ENCODE assay signal across 8 cellular contexts in genomic region chr5:163504091-163504931, GRCh38. TPM values are rescaled to one million over a fixed set of nuclear protein-coding genes. Genes with fewer than 3 reads are reported as not detected.
DNase-seq lines count a peak whose midpoint lies in the region; ATAC-seq and TF ChIP-seq lines count a peak whose summit lies in the region.

No MANE protein-coding gene starts in this region.

- H3K4me3 ChIP-seq in mucosa of stomach (ENCODE audit: low read length) (peak overlapping the region; percentile 26), stomach smooth muscle (ENCODE audit: low read length in 2 of 2) (peak overlapping the region; percentile 77 to 83)

- H3K36me3 ChIP-seq in mucosa of stomach (ENCODE audit: control insufficient read depth, insufficient read depth, low read length): no peaks in the 10 kb centered on the region
- H3K36me3 ChIP-seq in stomach smooth muscle (ENCODE audit: control insufficient read depth in 2 of 2, insufficient read depth in 2 of 2, low read length in 2 of 2): no peaks in the 10 kb centered on the region

- peak overlapping the region; percentile 91 for H3K9ac ChIP-seq in mucosa of stomach (ENCODE audit: low read length)
- peak overlapping the region; percentile 69 to 93 for H3K9ac ChIP-seq in stomach smooth muscle (ENCODE audit: low read length in 2 of 2)

- H3K4me1 ChIP-seq in mucosa of stomach (ENCODE audit: control insufficient read depth, insufficient read depth, low read length) (peaks cover 4% of the 10 kb centered on the region), stomach smooth muscle (ENCODE audit: control insufficient read depth, insufficient read depth, low read length) (peaks cover 17% of the 10 kb centered on the region)

- no peak for ATAC-seq in GM18870 (IDR thresholded peaks at IDR 0.05; ENCODE audit: unreplicated experiment)

- H3K9me3 ChIP-seq in mucosa of stomach (ENCODE audit: control insufficient read depth, low read length) (no peaks in the 10 kb centered on the region), stomach smooth muscle (ENCODE audit: control insufficient read depth in 2 of 2, low read length in 2 of 2) (no peaks in the 10 kb centered on the region)

- H3K27me3 ChIP-seq in mucosa of stomach (ENCODE audit: control insufficient read depth, insufficient read depth, low read length) (no peaks in the 10 kb centered on the region), stomach smooth muscle (ENCODE audit: control insufficient read depth in 1 of 2, insufficient read depth in 2 of 2, low read length in 2 of 2) (no peaks in the 10 kb centered on the region)

- in situ Hi-C loops in G401 (cut with HindIII; ENCODE audit: low sequenced_read_pairs): no loop called here

- TF ChIP-seq POLR2A in erythroblast (IDR thresholded peaks at IDR 0.05; ENCODE audit: low read length): no peak

- peak; percentile 72 for DNase-seq in G401 (ENCODE audit: low spot score)
- peak; percentile 1 for DNase-seq in NCI-H146 treated with DMSO at 0.1 percent for 48 hours (lab: John Stamatoyannopoulos, UW; ENCODE audit: unreplicated experiment)
- peak; percentile 24 for DNase-seq in activated CD8-positive, alpha-beta memory T cell treated with anti-CD3 and anti-CD28 coated beads, Interleukin-2, amount 50 U/mL, for 24 hours (ENCODE audit: extremely low read depth)
- DNase-seq in erythroblast (lab: John Stamatoyannopoulos, UW): peak; percentile 64 to 65
- no peak for DNase-seq in epidermal melanocyte (ENCODE audit: insufficient read length, low spot score)

- peak overlapping the region; percentile 87 for H3K27ac ChIP-seq in stomach smooth muscle (ENCODE audit: low read length)

RNA-seq across cellular contexts. Expression of gene MAT2B, which starts 1.1 kb away (rescaled TPM):
- total RNA-seq in G401 (2014; rRNA removed; shearing (Covaris generic)): 39.8 and 46.9 TPM in 2 replicates

RNA-seq across cellular contexts. Expression of gene HMMR, which starts 43.9 kb away (rescaled TPM):
- total RNA-seq in G401 (2014; rRNA removed; shearing (Covaris generic)): 51.6 and 77.6 TPM in 2 replicates

RNA-seq across cellular contexts. Expression of gene NUDCD2, which starts 44.4 kb away (rescaled TPM):
- total RNA-seq in G401 (2014; rRNA removed; shearing (Covaris generic)): 14.1 and 27.4 TPM in 2 replicates
